In the genomic region with DNA sequence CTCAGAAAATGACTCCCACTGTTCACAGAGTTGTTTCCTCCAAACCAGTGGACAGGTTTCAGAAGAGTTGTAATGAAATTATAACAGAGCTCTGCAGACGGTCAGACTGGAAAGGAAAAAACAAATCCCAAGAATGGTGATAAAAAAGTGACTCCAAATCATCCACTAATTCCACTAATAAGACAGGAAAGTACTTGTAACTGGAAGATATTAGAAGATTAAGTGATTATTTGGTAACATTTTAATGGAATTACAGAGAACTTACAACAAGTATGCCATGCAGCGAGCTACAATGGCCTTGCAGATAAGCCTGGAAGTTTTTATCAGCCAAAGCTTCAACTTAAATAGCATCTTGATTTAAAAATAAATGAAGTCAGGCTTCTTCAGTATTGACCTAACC, we compare ENCODE assay signal across 33 cellular contexts.
"Had no signal": no experiment of that assay in that cellular context is flagged by ENCODE, and none has a peak within 500 bp of the region (broad histone marks: within the 10 kb centered on the region; RNA-seq: fewer than 3 reads in every experiment).

No MANE protein-coding gene starts in this region.

- H3K36me3 ChIP-seq: cardiac muscle cell, colonic mucosa, gastrocnemius medialis, pancreas, prostate gland, thoracic aorta, vagina had no signal

- H3K36me3 Mint-ChIP-seq: activated CD8-positive, alpha-beta memory T cell treated with anti-CD3 and anti-CD28 coated beads, Interleukin-2, amount 10 ng/mL, durations not matched to agents 7 days and 5 days; activated naive CD4-positive, alpha-beta T cell treated with anti-CD3 and anti-CD28 coated beads, Interleukin-2, amount 50 U/mL, for 72 hours; brain; mesothelial cell of epicardium had no signal

- H3K27me3 Mint-ChIP-seq: activated CD4-positive, alpha-beta T cell treated with anti-CD3 and anti-CD28 coated beads for 36 hours; naive B cell; stimulated activated naive B cell treated with anti-CD40 and anti-IgM and Interleukin-4, amounts not matched to agents 10 μg/mL and 1 μg/mL and 100 μg/mL, for 72 hours had no signal

- H3K4me3 Mint-ChIP-seq: activated CD4-positive, alpha-beta T cell treated with anti-CD3 and anti-CD28 coated beads for 36 hours; activated CD8-positive, alpha-beta memory T cell treated with anti-CD3 and anti-CD28 coated beads, Interleukin-2, amount 10 ng/mL, durations not matched to agents 7 days and 5 days; activated CD8-positive, alpha-beta T cell treated with anti-CD3 and anti-CD28 coated beads, Interleukin-2, amount 10 ng/mL, durations not matched to agents 7 days and 5 days; brain; mesothelial cell of epicardium; naive B cell; stimulated activated naive B cell treated with anti-CD40 and anti-IgM and Interleukin-4, amounts not matched to agents 10 μg/mL and 1 μg/mL and 100 μg/mL, for 72 hours; T-helper 2 cell treated with Interferon-gamma antibody and Interleukin-4, amounts not matched to agents 5 μg/mL and 100 μg/mL, for 36 hours; type B pancreatic cell had no signal

- H3K27ac ChIP-seq: cardiac muscle cell, colonic mucosa, dorsolateral prefrontal cortex, pancreas, prostate gland, vagina had no signal

- H3K9me3 Mint-ChIP-seq: brain; mesothelial cell of epicardium; stimulated activated naive B cell treated with anti-CD40 and anti-IgM and Interleukin-4, amounts not matched to agents 10 μg/mL and 1 μg/mL and 100 μg/mL, for 72 hours; T-helper 2 cell treated with Interferon-gamma antibody and Interleukin-4, amounts not matched to agents 5 μg/mL and 100 μg/mL, for 36 hours; type B pancreatic cell had no signal

- H3K4me1 ChIP-seq: colonic mucosa, pancreas, prostate gland had no signal

- H3K4me3 ChIP-seq: cardiac muscle cell, colonic mucosa, dorsolateral prefrontal cortex, gastrocnemius medialis, pancreas, prostate gland, thoracic aorta, vagina had no signal

- ATAC-seq: activated CD4-positive, alpha-beta T cell treated with anti-CD3 and anti-CD28 coated beads for 36 hours; activated CD8-positive, alpha-beta memory T cell treated with anti-CD3 and anti-CD28 coated beads, Interleukin-2, amount 10 ng/mL, durations not matched to agents 7 days and 5 days; activated CD8-positive, alpha-beta T cell treated with anti-CD3 and anti-CD28 coated beads, Interleukin-2, amount 10 ng/mL, durations not matched to agents 7 days and 5 days; activated naive CD4-positive, alpha-beta T cell treated with anti-CD3 and anti-CD28 coated beads, Interleukin-2, amount 50 U/mL, for 72 hours; pancreas; stimulated activated naive B cell treated with anti-CD40 and anti-IgM and Interleukin-4, amounts not matched to agents 10 μg/mL and 1 μg/mL and 100 μg/mL, for 72 hours had no signal

- H3K9me3 ChIP-seq: colonic mucosa, gastrocnemius medialis, pancreas, prostate gland, thoracic aorta, vagina had no signal

- H3K27ac Mint-ChIP-seq: activated CD4-positive, alpha-beta T cell treated with anti-CD3 and anti-CD28 coated beads for 36 hours; activated CD8-positive, alpha-beta memory T cell treated with anti-CD3 and anti-CD28 coated beads, Interleukin-2, amount 10 ng/mL, durations not matched to agents 7 days and 5 days; activated CD8-positive, alpha-beta T cell treated with anti-CD3 and anti-CD28 coated beads, Interleukin-2, amount 10 ng/mL, durations not matched to agents 7 days and 5 days; activated naive CD4-positive, alpha-beta T cell treated with anti-CD3 and anti-CD28 coated beads, Interleukin-2, amount 50 U/mL, for 72 hours; brain; mesothelial cell of epicardium; stimulated activated naive B cell treated with anti-CD40 and anti-IgM and Interleukin-4, amounts not matched to agents 10 μg/mL and 1 μg/mL and 100 μg/mL, for 72 hours; T-helper 2 cell treated with Interferon-gamma antibody and Interleukin-4, amounts not matched to agents 5 μg/mL and 100 μg/mL, for 36 hours; type B pancreatic cell had no signal

- H3K27me3 ChIP-seq: colonic mucosa, gastrocnemius medialis, pancreas, vagina had no signal

- H3K4me1 Mint-ChIP-seq: activated CD4-positive, alpha-beta T cell treated with anti-CD3 and anti-CD28 coated beads for 36 hours; activated CD8-positive, alpha-beta memory T cell treated with anti-CD3 and anti-CD28 coated beads, Interleukin-2, amount 10 ng/mL, durations not matched to agents 7 days and 5 days had no signal

- FAIRE-seq: islet of Langerhans, pancreas, small intestine had no signal

- DNase-seq: activated CD4-positive, alpha-beta T cell treated with anti-CD3 and anti-CD28 coated beads for 36 hours; activated CD4-positive, CD25-positive, alpha-beta regulatory T cell; activated CD8-positive, alpha-beta memory T cell treated with anti-CD3 and anti-CD28 coated beads, Interleukin-2, amount 10 ng/mL, durations not matched to agents 7 days and 5 days; activated CD8-positive, alpha-beta T cell treated with anti-CD3 and anti-CD28 coated beads, Interleukin-2, amount 10 ng/mL, durations not matched to agents 7 days and 5 days; activated naive CD4-positive, alpha-beta T cell; activated T-cell treated with anti-CD3 and anti-CD28 coated beads, Interleukin-2, amount 50 U/mL, for 48 hours; anterior cingulate cortex; cerebellar nuclear complex; colonic mucosa; dorsolateral prefrontal cortex; effector memory CD4-positive, alpha-beta T cell; glutamatergic neuron; naive B cell; nucleus accumbens; pancreas; retina; small intestine; stimulated activated CD4-positive, alpha-beta T cell treated with anti-CD3 and anti-CD28 coated beads, Interleukin-1b, Interleukin-23, amount 100 ng/mL, for 48 hours; stimulated activated CD4-positive, alpha-beta T cell treated with anti-CD3 and anti-CD28 coated beads, Interleukin-4, amount 100 ng/mL, for 4 hours; stimulated activated CD8-positive, alpha-beta memory T cell treated with anti-CD3 and anti-CD28 coated beads, Interleukin-4, amount 100 ng/mL, for 48 hours; stimulated activated naive B cell treated with anti-CD40 and anti-IgM and Interleukin-4, amounts not matched to agents 10 μg/mL and 1 μg/mL and 100 μg/mL, for 72 hours; T-helper 1 cell had no signal
